Comparison of ENCODE assay signal across 8 cellular contexts in the genomic region with DNA sequence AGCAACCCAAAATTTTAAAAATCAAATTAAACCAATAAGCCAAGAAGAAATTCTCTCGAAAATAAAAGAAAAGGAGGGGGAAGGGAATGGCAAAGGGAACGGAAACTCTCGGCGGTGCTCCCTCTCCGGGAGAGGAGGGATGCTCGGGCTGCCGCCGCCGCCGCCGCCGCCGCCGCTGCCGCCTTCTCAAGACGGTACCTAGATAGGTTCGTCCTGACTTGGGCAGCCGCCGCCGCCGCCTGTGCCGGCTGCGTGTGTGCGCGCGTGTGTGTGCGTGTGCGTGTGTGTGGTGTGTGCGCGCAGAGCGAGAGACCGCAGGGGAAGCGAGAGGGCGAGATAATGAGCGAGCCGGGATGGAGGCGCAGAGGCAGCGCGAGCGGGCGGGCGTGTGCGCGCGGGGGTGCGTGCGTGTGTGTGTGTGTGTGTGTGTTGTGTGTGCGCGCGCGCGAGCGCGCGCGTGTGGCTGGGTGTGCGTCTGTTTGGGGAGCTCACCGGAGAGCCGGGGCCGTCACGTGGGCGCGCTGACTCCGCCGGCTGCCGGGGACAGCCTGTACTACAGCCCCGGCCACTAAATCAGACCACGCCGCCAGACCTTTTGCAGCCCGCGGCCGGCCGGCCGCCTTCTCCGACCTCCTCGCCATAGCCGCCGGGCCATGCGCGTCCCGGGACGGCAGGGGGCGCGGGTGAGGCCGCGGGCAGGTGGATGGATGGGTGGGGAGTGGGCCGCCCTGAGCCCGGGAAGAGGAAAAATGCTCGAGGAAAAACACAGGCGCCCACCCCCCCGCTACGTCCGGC.
DNase-seq lines count a peak whose midpoint lies in the region; ATAC-seq and TF ChIP-seq lines count a peak whose summit lies in the region.

No MANE protein-coding gene starts in this region.

- no peak for TF ChIP-seq POLR2A in lower leg skin (IDR thresholded peaks at IDR 0.05)

- no peak for DNase-seq in AG04449 (ENCODE audit: low read depth, low spot score)
- peak; percentile 10 for DNase-seq in NCI-H446 treated with DMSO at 0.1 percent for 48 hours (lab: John Stamatoyannopoulos, UW)
- DNase-seq in activated CD4-positive, alpha-beta T cell treated with anti-CD3 and anti-CD28 coated beads, Interleukin-2, amount 50 U/mL, for 24 hours (ENCODE audit: low read depth in 1 of 2, low spot score in 1 of 2), result peak; percentile 23 to 25
- peak; percentile 92 for DNase-seq in ecto neural progenitor cell (ENCODE audit: low spot score)
- peak; percentile 59 to 93 for DNase-seq in lower leg skin (ENCODE audit: low spot score in 2 of 2)
- peak; percentile 57 for DNase-seq in stimulated activated CD4-positive, alpha-beta T cell treated with anti-CD3 and anti-CD28 coated beads, Interleukin-4, amount 100 ng/mL, for 1 hour

- 0% methylated on average over 86 to 88 of the region's 93 CpGs for WGBS in lower leg skin, 2 donors

- CTCF ChIA-PET in AG04449 (lab: Yijun Ruan, JAX), result interaction anchor here (0.9 to 1.7 kb wide), 7 partner anchors 9 to 1513 kb away, joined by 3 to 6 read pairs (median 3); no protein-coding TSS in a partner anchor

- POLR2A ChIA-PET in AG04449 (lab: Yijun Ruan, JAX), result no interaction called here

- ATAC-seq in GM18867 (IDR thresholded peaks at IDR 0.05; ENCODE audit: unreplicated experiment) (peak; percentile 80), HG03159 (IDR thresholded peaks at IDR 0.05; ENCODE audit: unreplicated experiment) (peak; percentile 74)

- peak; percentile 73 for TF ChIP-seq CTCF in AG04449 (IDR thresholded peaks at IDR 0.05; ENCODE audit: insufficient read depth, low read length, missing control alignments)
- TF ChIP-seq CTCF in lower leg skin (IDR thresholded peaks at IDR 0.05), result no peak

- H3K4me3 ChIP-seq in AG04449 (ENCODE audit: low read depth, low read length) (peak overlapping the region; percentile 66), lower leg skin (ENCODE audit: low read depth, poor library complexity, severe bottlenecking) (peak overlapping the region; percentile 38)

- intact Hi-C loops in lower leg skin (cut with DNase I; ENCODE audit: low total_unique reads), result no loop called here
